Comparison of ENCODE assay signal across 8 cellular contexts in the genomic region with DNA sequence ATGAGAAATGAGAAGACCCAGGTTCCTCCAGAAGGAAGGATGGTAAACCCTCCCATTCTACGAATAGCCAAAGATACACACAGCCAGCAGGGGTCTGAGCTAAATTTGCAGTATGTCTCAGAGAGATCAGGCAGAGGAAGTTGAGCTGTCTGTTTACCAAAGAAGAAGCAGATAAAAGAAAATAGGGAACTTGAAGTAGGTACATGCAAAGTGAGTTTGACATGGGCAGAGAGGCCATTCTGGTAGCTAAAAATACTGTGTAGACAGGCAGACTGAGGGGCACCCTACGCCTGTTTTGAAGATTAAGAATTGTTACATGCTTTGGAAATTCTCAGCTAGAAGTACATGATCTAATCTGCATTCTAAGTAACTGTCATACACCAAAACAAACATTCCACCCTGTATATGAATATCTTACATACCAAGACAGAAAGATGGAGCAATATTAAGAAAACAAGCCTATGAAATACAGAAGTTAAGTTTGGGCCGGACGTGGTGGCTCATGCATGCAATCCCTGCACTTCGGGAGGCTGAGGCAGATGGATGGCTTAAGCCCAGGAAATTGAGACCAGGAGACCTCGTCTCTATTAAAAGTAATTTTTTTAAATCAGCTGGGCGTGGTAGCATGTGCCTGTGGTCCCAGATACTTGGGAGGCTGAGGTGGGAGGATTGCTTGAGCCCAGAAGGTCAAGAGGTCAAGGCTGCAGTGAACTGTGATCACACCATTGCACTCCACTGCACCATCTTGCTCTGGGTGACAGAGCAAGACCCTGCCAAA.
DNase-seq lines count a peak whose midpoint lies in the region; ATAC-seq and TF ChIP-seq lines count a peak whose summit lies in the region.

No MANE protein-coding gene starts in this region.

- TF ChIP-seq CTCF in right atrium auricular region (IDR thresholded peaks at IDR 0.05) (no peak), gastroesophageal sphincter (IDR thresholded peaks at IDR 0.05) (no peak)

- H3K36me3 ChIP-seq in right atrium auricular region (no peaks in the 10 kb centered on the region), gastroesophageal sphincter (no peaks in the 10 kb centered on the region)

- ATAC-seq in Right ventricle myocardium superior (ENCODE audit: poor library complexity), result peak; percentile 58
- ATAC-seq in HG02981 (IDR thresholded peaks at IDR 0.05; ENCODE audit: unreplicated experiment), result peak; percentile 76
- ATAC-seq in gastroesophageal sphincter, result peak; percentile 31

- no peak for TF ChIP-seq POLR2A in gastroesophageal sphincter (IDR thresholded peaks at IDR 0.05)

- no peak for TF ChIP-seq EP300 in gastroesophageal sphincter (IDR thresholded peaks at IDR 0.05)

- H3K27ac ChIP-seq in right atrium auricular region, result no peak overlapping the region
- peak overlapping the region in 2 of 4 donors; percentile 4 to 19 for H3K27ac ChIP-seq in gastroesophageal sphincter

- intact Hi-C loops in Right ventricle myocardium superior (cut with DNase I), result no loop called here

- H3K27me3 ChIP-seq in right atrium auricular region, result no peaks in the 10 kb centered on the region
- H3K27me3 ChIP-seq in gastroesophageal sphincter, result no peaks in the 10 kb centered on the region

- H3K4me1 ChIP-seq in right atrium auricular region (peaks cover 0 to 11% of the 10 kb centered on the region in 2 donors), gastroesophageal sphincter (peaks cover 0 to 25% (median 0%) of the 10 kb centered on the region in 3 donors)

- DNase-seq in Right ventricle myocardium superior, result no peak
- DNase-seq in right atrium auricular region (ENCODE audit: low spot score), result no peak
- peak; percentile 2 for DNase-seq in RKO (ENCODE audit: low spot score)
- DNase-seq in activated CD4-positive, CD25-positive, alpha-beta regulatory T cell treated with anti-CD3 and anti-CD28 coated beads, Interleukin-2, amount 50 U/mL, for 72 hours, result no peak
- no peak for DNase-seq in iPS-NIHi11 (ENCODE audit: low spot score)
- DNase-seq in NCI-H2227 (lab: John Stamatoyannopoulos, UW; ENCODE audit: unreplicated experiment), result no peak

- H3K4me3 ChIP-seq in right atrium auricular region (no peak overlapping the region), gastroesophageal sphincter (no peak overlapping the region)

- WGBS in gastroesophageal sphincter (ENCODE audit: low coverage in 1 of 2), 2 donors, result 71 to 74% methylated on average over 7 of the region's 7 CpGs

- H3K9me3 ChIP-seq in right atrium auricular region (no peaks in the 10 kb centered on the region), gastroesophageal sphincter (no peaks in the 10 kb centered on the region)
